ENCODE assay signal across 10 cellular contexts in the genomic region with DNA sequence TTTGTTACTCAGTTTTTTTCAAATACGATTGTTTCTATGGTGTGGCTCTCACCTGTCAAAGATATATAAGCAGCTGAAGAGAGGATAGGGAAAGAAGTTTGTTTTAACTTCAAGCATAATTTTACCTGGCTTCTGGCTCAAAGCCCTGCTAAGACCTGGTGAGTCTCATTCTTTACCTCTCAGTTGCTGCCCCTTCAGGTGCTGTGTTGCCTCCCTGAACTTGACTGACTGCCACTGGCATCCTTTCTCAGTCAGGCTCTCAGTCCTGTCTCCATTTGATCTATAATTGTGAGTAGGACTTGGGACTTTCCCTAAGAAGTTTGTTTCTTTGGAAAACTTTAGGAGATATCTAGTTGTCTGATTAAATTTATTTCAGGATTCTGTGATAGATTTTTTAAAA.
"Had no signal": no experiment of that assay in that cellular context is flagged by ENCODE, and none has a peak within 500 bp of the region (broad histone marks: within the 10 kb centered on the region; RNA-seq: fewer than 3 reads in every experiment).

No MANE protein-coding gene starts in this region.

- H3K27ac ChIP-seq: GM23248 had no signal

- ATAC-seq: HCT116 had no signal

- H3K9ac ChIP-seq: GM23248 had no signal

- H2AFZ ChIP-seq: GM23248 had no signal

- H3K27ac Mint-ChIP-seq: H9, HFFc6 had no signal

- FAIRE-seq: H1, H54 had no signal

- H3K4me3 Mint-ChIP-seq: H9, HFFc6 had no signal

- DNase-seq: GM23248, GOT3, H7, H9, HCEC 1CT, HFFc6 had no signal

- H3K4me3 ChIP-seq: GM23248, HAP-1 had no signal

- H3K36me3 ChIP-seq: HAP-1 had no signal
